ENCODE assay signal across 31 cellular contexts in the genomic region with DNA sequence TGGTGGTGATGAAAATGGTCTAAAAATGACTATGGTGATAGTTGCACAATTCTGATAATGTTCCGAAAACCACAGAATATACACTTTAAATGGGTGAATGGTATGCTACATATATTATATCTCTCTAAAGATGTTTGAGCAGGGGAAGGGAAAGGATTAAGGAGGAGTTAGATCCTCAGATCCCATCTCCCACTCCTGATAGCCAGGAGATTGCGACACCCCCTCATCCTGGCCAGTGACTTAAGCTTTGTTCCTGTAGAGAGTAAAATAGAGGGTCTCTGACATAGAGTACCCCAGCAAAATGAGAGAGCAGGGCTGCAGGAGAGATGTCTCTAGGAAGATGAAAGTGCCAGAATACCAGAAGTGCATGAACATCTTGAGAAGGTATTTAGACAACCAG.
"Had no signal": no experiment of that assay in that cellular context is flagged by ENCODE, and none has a peak within 500 bp of the region (broad histone marks: within the 10 kb centered on the region; RNA-seq: fewer than 3 reads in every experiment).

No MANE protein-coding gene starts in this region.

- H3K9ac ChIP-seq: neural progenitor cell, parathyroid adenoma had no signal

- H3K27ac Mint-ChIP-seq: natural killer cell; nephron; neural progenitor cell; progenitor cell of endocrine pancreas; stimulated activated memory B cell treated with anti-CD40 and anti-IgM and Interleukin-4, amounts not matched to agents 10 μg/mL and 1 μg/mL and 100 μg/mL, for 72 hours; stimulated activated naive CD8-positive, alpha-beta T cell treated with anti-CD3 and anti-CD28 coated beads, Interleukin-15, amount 100 ng/mL, for 72 hours had no signal

- H3K4me1 Mint-ChIP-seq: natural killer cell; nephron; neural progenitor cell; stimulated activated memory B cell treated with anti-CD40 and anti-IgM and Interleukin-4, amounts not matched to agents 10 μg/mL and 1 μg/mL and 100 μg/mL, for 72 hours had no signal

- DNase-seq: natural killer cell; occipital lobe; ovary; posterior cingulate gyrus; psoas muscle; right cardiac atrium; right lobe of liver; sigmoid colon; small intestine; spleen; stimulated activated CD4-positive, alpha-beta T cell treated with anti-CD3 and anti-CD28 coated beads, Interleukin-12 subunit alpha, Interleukin-12 subunit beta, amount 100 ng/mL, for 4 hours; stimulated activated CD4-positive, alpha-beta T cell treated with anti-CD3 and anti-CD28 coated beads, Interleukin-1b, Interleukin-23, amount 100 ng/mL, for 48 hours; stimulated activated CD4-positive, alpha-beta T cell treated with anti-CD3 and anti-CD28 coated beads, Interleukin-4, amount 100 ng/mL, for 1 hour; stimulated activated CD4-positive, alpha-beta T cell treated with anti-CD3 and anti-CD28 coated beads, Interleukin-4, amount 100 ng/mL, for 4 hours; stimulated activated CD8-positive, alpha-beta memory T cell treated with anti-CD3 and anti-CD28 coated beads, Interleukin-4, amount 100 ng/mL, for 48 hours; stimulated activated naive CD4-positive, alpha-beta T cell; stimulated activated naive CD8-positive, alpha-beta T cell treated with anti-CD3 and anti-CD28 coated beads, Interleukin-15, amount 100 ng/mL, for 72 hours; stimulated activated naive CD8-positive, alpha-beta T cell treated with anti-CD3 and anti-CD28 coated beads, Interleukin-15, Interleukin-2, amounts not matched to agents 100 U/mL and 50 U/mL, for 24 hours; substantia nigra; testis; tibial artery; transverse colon; upper lobe of left lung had no signal

- H3K36me3 Mint-ChIP-seq: natural killer cell; neural progenitor cell; stimulated activated memory B cell treated with anti-CD40 and anti-IgM and Interleukin-4, amounts not matched to agents 10 μg/mL and 1 μg/mL and 100 μg/mL, for 72 hours had no signal

- H3K4me3 Mint-ChIP-seq: natural killer cell; nephron; neural progenitor cell; stimulated activated memory B cell treated with anti-CD40 and anti-IgM and Interleukin-4, amounts not matched to agents 10 μg/mL and 1 μg/mL and 100 μg/mL, for 72 hours; stimulated activated naive CD8-positive, alpha-beta T cell treated with anti-CD3 and anti-CD28 coated beads, Interleukin-15, amount 100 ng/mL, for 72 hours had no signal

- H3K4me3 ChIP-seq: neural progenitor cell, ovary, psoas muscle, right lobe of liver, sigmoid colon, spleen, suprapubic skin, testis, tibial artery, transverse colon, upper lobe of left lung, vagina had no signal

- H3K4me1 ChIP-seq: neural progenitor cell, parathyroid adenoma, psoas muscle, right lobe of liver, sigmoid colon, spleen, suprapubic skin, testis, tibial artery, transverse colon, upper lobe of left lung, vagina had no signal

- H3K4me2 ChIP-seq: neural progenitor cell had no signal

- H3K79me2 ChIP-seq: parathyroid adenoma had no signal

- ATAC-seq: natural killer cell; psoas muscle; right cardiac atrium; right lobe of liver; stimulated activated memory B cell treated with anti-CD40 and anti-IgM and Interleukin-4, amounts not matched to agents 10 μg/mL and 1 μg/mL and 100 μg/mL, for 72 hours; stimulated activated naive CD8-positive, alpha-beta T cell treated with anti-CD3 and anti-CD28 coated beads, Interleukin-15, amount 100 ng/mL, for 72 hours; stimulated activated naive CD8-positive, alpha-beta T cell treated with anti-CD3 and anti-CD28 coated beads, Interleukin-15, Interleukin-2, amounts not matched to agents 100 U/mL and 50 U/mL, for 24 hours had no signal

- FAIRE-seq: small intestine, urothelium cell line had no signal

- H3K9me3 ChIP-seq: ovary, psoas muscle, right lobe of liver, sigmoid colon, suprapubic skin, testis, tibial artery, transverse colon, upper lobe of left lung, vagina had no signal

- H3K27me3 Mint-ChIP-seq: progenitor cell of endocrine pancreas; stimulated activated memory B cell treated with anti-CD40 and anti-IgM and Interleukin-4, amounts not matched to agents 10 μg/mL and 1 μg/mL and 100 μg/mL, for 72 hours; stimulated activated naive CD8-positive, alpha-beta T cell treated with anti-CD3 and anti-CD28 coated beads, Interleukin-15, amount 100 ng/mL, for 72 hours had no signal

- H3K27ac ChIP-seq: neural progenitor cell, ovary, parathyroid adenoma, psoas muscle, right lobe of liver, sigmoid colon, spleen, suprapubic skin, testis, tibial artery, transverse colon, upper lobe of left lung, vagina had no signal

- H3K36me3 ChIP-seq: neural progenitor cell, ovary, right lobe of liver, sigmoid colon, spleen, suprapubic skin, tibial artery, transverse colon, upper lobe of left lung, vagina had no signal

- H3K27me3 ChIP-seq: neural progenitor cell, ovary, right lobe of liver, sigmoid colon, spleen, suprapubic skin, testis, tibial artery, transverse colon, upper lobe of left lung, vagina had no signal

- H3K9me3 Mint-ChIP-seq: natural killer cell; nephron; neural progenitor cell; stimulated activated memory B cell treated with anti-CD40 and anti-IgM and Interleukin-4, amounts not matched to agents 10 μg/mL and 1 μg/mL and 100 μg/mL, for 72 hours had no signal

- H2AFZ ChIP-seq: neural progenitor cell, parathyroid adenoma had no signal
